ENCODE assay signal across 8 cellular contexts in genomic region chr7:5629941-5630340, GRCh38. TPM values are rescaled to one million over a fixed set of nuclear protein-coding genes. Genes with fewer than 3 reads are reported as not detected.
A peak's percentile ranks its signal among the peaks of the same experiment; 100 is the strongest.
DNase-seq lines count a peak whose midpoint lies in the region; ATAC-seq and TF ChIP-seq lines count a peak whose summit lies in the region.

No MANE protein-coding gene starts in this region.

- no peaks in the 10 kb centered on the region for H3K27me3 ChIP-seq in AG04450 (ENCODE audit: control insufficient read depth, insufficient read depth, low read length)
- no peaks in the 10 kb centered on the region for H3K27me3 ChIP-seq in Panc1 (ENCODE audit: control insufficient read depth, insufficient read depth, low read length)
- H3K27me3 ChIP-seq in MM.1S (replicated peaks; ENCODE audit: insufficient read depth, low read length), result no peaks in the 10 kb centered on the region

- no peak overlapping the region for H3K4me3 ChIP-seq in AG04450 (ENCODE audit: low read depth, low read length)
- H3K4me3 ChIP-seq in Panc1 (ENCODE audit: low read depth in 2 of 2, low read length in 2 of 2), result no peak overlapping the region
- H3K4me3 ChIP-seq in OCI-LY7 (ENCODE audit: low read depth, low read length, poor library complexity, severe bottlenecking), result no peak overlapping the region
- H3K4me3 ChIP-seq in MM.1S (ENCODE audit: low read length), result no peak overlapping the region

- H3K9me3 Mint-ChIP-seq in activated naive CD8-positive, alpha-beta T cell (ENCODE audit: low read depth), result no peaks in the 10 kb centered on the region

- H3K4me1 ChIP-seq in Panc1 (ENCODE audit: control insufficient read depth, insufficient read depth, low read length) (no peaks in the 10 kb centered on the region), OCI-LY7 (ENCODE audit: insufficient read depth, low read length, poor library complexity, severe bottlenecking) (peaks cover 9% of the 10 kb centered on the region), MM.1S (ENCODE audit: low read length) (no peaks in the 10 kb centered on the region)

- BruUV-seq in Panc1 (replicated peaks; lab: Mats Ljungman, UMichigan) (no TSS peak), OCI-LY7 (replicated peaks; lab: Mats Ljungman, UMichigan) (no TSS peak)

- no peak for DNase-seq in AG04450 (ENCODE audit: low read depth, low spot score)
- no peak for DNase-seq in Panc1 (ENCODE audit: low read depth, low spot score)
- peak; percentile 13 for DNase-seq in middle frontal gyrus (ENCODE audit: extremely low spot score, low spot score)
- DNase-seq in NCI-H1105 treated with DMSO at 0.1 percent for 48 hours (lab: John Stamatoyannopoulos, UW), result no peak
- no peak for DNase-seq in OCI-LY7 (ENCODE audit: low spot score)
- DNase-seq in MM.1S, result no peak

- H3K36me3 Mint-ChIP-seq in activated naive CD8-positive, alpha-beta T cell, result peaks cover 6% of the 10 kb centered on the region

- no peaks in the 10 kb centered on the region; the same call in 1 of the 2 replicates for H3K36me3 ChIP-seq in Panc1 (ENCODE audit: control insufficient read depth, insufficient read depth, low read length)
- H3K36me3 ChIP-seq in OCI-LY7 (ENCODE audit: insufficient read depth, low read length), result no peaks in the 10 kb centered on the region
- no peaks in the 10 kb centered on the region for H3K36me3 ChIP-seq in MM.1S (replicated peaks; ENCODE audit: insufficient read depth, low read length)

- no peaks in the 10 kb centered on the region for H3F3A ChIP-seq in MM.1S (ENCODE audit: insufficient read depth, low read length)

- in situ Hi-C loops in Panc1 (cut with HindIII; ENCODE audit: low pct_unique_long_range_greater_than_20kb, low sequenced_read_pairs), result no loop called here

- ATAC-seq in Panc1 (peak; percentile 74), HG02884 (IDR thresholded peaks at IDR 0.05; ENCODE audit: unreplicated experiment) (no peak)

- H3K9me3 ChIP-seq in AG04450 (ENCODE audit: control insufficient read depth, insufficient read depth, low read length) (no peaks in the 10 kb centered on the region), Panc1 (ENCODE audit: control insufficient read depth, insufficient read depth, low read depth, low read length) (no peaks in the 10 kb centered on the region), OCI-LY7 (ENCODE audit: low read length) (no peaks in the 10 kb centered on the region), MM.1S (replicated peaks; ENCODE audit: insufficient read depth, low read length) (no peaks in the 10 kb centered on the region)

- no peak overlapping the region for H2AFZ ChIP-seq in OCI-LY7 (ENCODE audit: low read length)
- no peak overlapping the region for H2AFZ ChIP-seq in MM.1S (ENCODE audit: low read length)

- CTCF ChIA-PET in AG04450 (lab: Charles Lee), result interaction anchor here (1.1 to 1.5 kb wide), 3 partner anchors 36 to 136 kb away, joined by 3 to 7 read pairs (median 5); no protein-coding TSS in a partner anchor
- CTCF ChIA-PET in Panc1 (lab: Charles Lee), result interaction anchor here (0.6 to 0.8 kb wide), 3 partner anchors 13 to 59 kb away, joined by 3 to 10 read pairs (median 5); no protein-coding TSS in a partner anchor
- CTCF ChIA-PET in OCI-LY7 (lab: Charles Lee; ENCODE audit: unreplicated experiment), result no interaction called here

- H3K9me2 ChIP-seq in OCI-LY7 (ENCODE audit: insufficient read depth, low read length), result no peaks in the 10 kb centered on the region
- no peaks in the 10 kb centered on the region for H3K9me2 ChIP-seq in MM.1S (replicated peaks; ENCODE audit: insufficient read depth, low read length)

- no peaks in the 10 kb centered on the region for H4K20me1 ChIP-seq in OCI-LY7 (ENCODE audit: insufficient read depth, low read length)
- no peaks in the 10 kb centered on the region for H4K20me1 ChIP-seq in MM.1S (ENCODE audit: insufficient read depth, low read length)

- intact Hi-C loops in Panc1 (cut with micrococcal nuclease; ENCODE audit: unreplicated experiment), result no loop called here
- intact Hi-C loops in OCI-LY7 (cut with micrococcal nuclease; ENCODE audit: unreplicated experiment), result no loop called here

- H3K27me3 Mint-ChIP-seq in activated naive CD8-positive, alpha-beta T cell, result no peaks in the 10 kb centered on the region

- no peak overlapping the region for H3K9ac ChIP-seq in MM.1S (ENCODE audit: low read length)

- H3K4me2 ChIP-seq in OCI-LY7 (ENCODE audit: low read length) (no peak overlapping the region), MM.1S (ENCODE audit: low read depth, low read length) (no peak overlapping the region)

- H3K79me2 ChIP-seq in OCI-LY7 (ENCODE audit: insufficient read depth, low read depth, low read length) (no peaks in the 10 kb centered on the region), MM.1S (ENCODE audit: low read length) (no peaks in the 10 kb centered on the region)

- TF ChIP-seq CTCF in AG04450 (IDR thresholded peaks at IDR 0.05; ENCODE audit: low read depth, low read length), result no peak
- no peak for TF ChIP-seq CTCF in Panc1 (IDR thresholded peaks at IDR 0.05)
- TF ChIP-seq CTCF in OCI-LY7 (conservative IDR thresholded peaks at IDR 0.05; ENCODE audit: low read length), result no peak
- no peak for TF ChIP-seq CTCF in MM.1S (IDR thresholded peaks at IDR 0.05; ENCODE audit: low read length)

- peak overlapping the region; percentile 25 for H3K4me3 Mint-ChIP-seq in activated naive CD8-positive, alpha-beta T cell

- H3K27ac Mint-ChIP-seq in activated naive CD8-positive, alpha-beta T cell, result peak overlapping the region; percentile 75

- peaks cover 41% of the 10 kb centered on the region for H3K4me1 Mint-ChIP-seq in activated naive CD8-positive, alpha-beta T cell (ENCODE audit: low read depth)

- POLR2A ChIA-PET in AG04450 (lab: Yijun Ruan, JAX) (interaction anchor here (1.3 kb wide), 1 partner anchor 63 kb away, joined by 3 read pairs; no protein-coding TSS in a partner anchor), Panc1 (lab: Charles Lee) (interaction anchor here (0.7 kb wide), 1 partner anchor 102 kb away, joined by 8 read pairs; no protein-coding TSS in a partner anchor), OCI-LY7 (lab: Charles Lee) (interaction anchor here (0.6 kb wide), 2 partner anchors 11 to 538 kb away, joined by 3 to 4 read pairs; no protein-coding TSS in a partner anchor)

- H3K27ac ChIP-seq in AG04450 (ENCODE audit: low read depth, low read length) (peak overlapping the region; percentile 52), Panc1 (ENCODE audit: low read length) (no peak overlapping the region), OCI-LY7 (ENCODE audit: low read depth, low read length, poor library complexity, severe bottlenecking) (no peak overlapping the region), MM.1S (ENCODE audit: low read length) (no peak overlapping the region)

RNA-seq across cellular contexts. Expression of gene FSCN1, which starts 37.3 kb away (rescaled TPM):
- polyA plus RNA-seq in AG04450 (2011; rRNA removed), result 108 and 151 TPM in 2 replicates
- polyA minus RNA-seq in AG04450 (2011; rRNA and poly(A)+ RNA removed), result 90.4 and 104 TPM in 2 replicates
- total RNA-seq in Panc1 (2021; ENCODE audit: unreplicated experiment) (327 TPM), OCI-LY7 (2022) (0.19 TPM in 1 of 2 replicates, not detected in the other)
- polyA plus RNA-seq in Panc1 (2012; ENCODE audit: insufficient read length), result 487 TPM
- total RNA-seq in OCI-LY7 (2014; rRNA removed; shearing (Covaris generic)), result 0.10 TPM in 1 of 2 replicates, not detected in the other

Comparison
In these comparisons a context has a peak if more than half of its experiments do, and no peak if none do; other contexts are left out.
1. RNA of gene FSCN1, which starts 37.3 kb away (total RNA-seq): 327 TPM in Panc1 (single experiment); 0.10 to 0.19 TPM in OCI-LY7; every median in the first group is over 100 times any median in the second.